In genomic region chr6:132414332-132414731, GRCh38 we compare ENCODE assay signal across 27 cellular contexts. TPM values are rescaled to one million over a fixed set of nuclear protein-coding genes. Genes with fewer than 3 reads are reported as not detected.
"Had no signal": no experiment of that assay in that cellular context is flagged by ENCODE, and none has a peak within 500 bp of the region (broad histone marks: within the 10 kb centered on the region; RNA-seq: fewer than 3 reads in every experiment).

No MANE protein-coding gene starts in this region.

- H3K36me3 ChIP-seq: Peyer's patch, SJCRH30 had no signal

- H3K4me2 ChIP-seq: KMS-11 had no signal

- H3K4me1 ChIP-seq: Peyer's patch, SJCRH30 had no signal

- H3K4me3 Mint-ChIP-seq: activated CD8-positive, alpha-beta T cell treated with anti-CD3 and anti-CD28 coated beads, Interleukin-2, amount 10 ng/mL, durations not matched to agents 7 days and 5 days; activated naive CD8-positive, alpha-beta T cell treated with anti-CD3 and anti-CD28 coated beads, Interleukin-2, amount 50 U/mL, for 24 hours; activated T-helper 1 cell treated with anti-CD3 and anti-CD28 coated beads, Interleukin-12 subunit alpha, Interleukin-12 subunit beta, Interleukin-2, Interleukin-4 antibody, amounts not matched to agents 30 ng/mL and 10 ng/mL and 1 ng/mL, durations not matched to agents 14 hours and 24 hours and 36 hours; brain; T-helper 1 cell treated with Interleukin-12 subunit alpha and Interleukin-12 subunit beta and Interleukin-4 antibody, amounts not matched to agents 30 μg/mL and 1 μg/mL, for 36 hours; WTC11 had no signal

- H3K27ac Mint-ChIP-seq: activated CD8-positive, alpha-beta T cell treated with anti-CD3 and anti-CD28 coated beads, Interleukin-2, amount 10 ng/mL, durations not matched to agents 7 days and 5 days; activated naive CD4-positive, alpha-beta T cell treated with anti-CD3 and anti-CD28 coated beads, Interleukin-2, amount 50 U/mL, for 72 hours; activated naive CD8-positive, alpha-beta T cell treated with anti-CD3 and anti-CD28 coated beads, Interleukin-2, amount 50 U/mL, for 24 hours; activated T-helper 1 cell treated with anti-CD3 and anti-CD28 coated beads, Interleukin-12 subunit alpha, Interleukin-12 subunit beta, Interleukin-2, Interleukin-4 antibody, amounts not matched to agents 30 ng/mL and 10 ng/mL and 1 ng/mL, durations not matched to agents 14 hours and 24 hours and 36 hours; brain; T-helper 1 cell treated with Interleukin-12 subunit alpha and Interleukin-12 subunit beta and Interleukin-4 antibody, amounts not matched to agents 30 μg/mL and 1 μg/mL, for 36 hours; WTC11 had no signal

- H3K9ac ChIP-seq: KMS-11 had no signal

- ATAC-seq: activated CD8-positive, alpha-beta T cell treated with anti-CD3 and anti-CD28 coated beads, Interleukin-2, amount 10 ng/mL, durations not matched to agents 7 days and 5 days; activated naive CD4-positive, alpha-beta T cell treated with anti-CD3 and anti-CD28 coated beads, Interleukin-2, amount 50 U/mL, for 72 hours; activated naive CD8-positive, alpha-beta T cell treated with anti-CD3 and anti-CD28 coated beads, Interleukin-2, amount 50 U/mL, for 24 hours; WTC11 had no signal

- DNase-seq: activated CD4-positive, alpha-beta T cell treated with anti-CD3 and anti-CD28 coated beads for 48 hours; activated CD4-positive, alpha-beta T cell treated with anti-CD3 and anti-CD28 coated beads, Interleukin-2, amount 50 U/mL, for 4 hours; activated CD4-positive, CD25-positive, alpha-beta regulatory T cell treated with anti-CD3 and anti-CD28 coated beads, Interleukin-2, amount 50 U/mL, for 72 hours; activated CD8-positive, alpha-beta memory T cell treated with anti-CD3 and anti-CD28 coated beads, Interleukin-2, amount 50 U/mL, for 48 hours; activated CD8-positive, alpha-beta T cell treated with anti-CD3 and anti-CD28 coated beads, Interleukin-2, amount 10 ng/mL, durations not matched to agents 7 days and 5 days; activated effector memory CD4-positive, alpha-beta T cell treated with Interleukin-2 at 50 U/mL for 16 hours; activated naive CD4-positive, alpha-beta T cell treated with Interleukin-2 at 50 U/mL for 16 hours; activated naive CD8-positive, alpha-beta T cell treated with anti-CD3 and anti-CD28 coated beads, Interleukin-2, amount 50 U/mL, for 24 hours; activated T-cell treated with anti-CD3 and anti-CD28 coated beads, Interleukin-2, amount 50 U/mL, for 1 hour; amygdala; NCI-H1092; NCI-H1930; NCI-H345; NCI-H510A; NCI-H526 treated with DMSO at 0.1 percent for 48 hours; NCI-H82; OCI-M1; Peyer's patch; Right ventricle myocardium superior; SJCRH30 had no signal

- H3K27me3 ChIP-seq: Peyer's patch, SJCRH30 had no signal

- H3K4me3 ChIP-seq: Peyer's patch, SJCRH30 had no signal

- H3K9me3 Mint-ChIP-seq: activated naive CD4-positive, alpha-beta T cell treated with anti-CD3 and anti-CD28 coated beads, Interleukin-2, amount 50 U/mL, for 72 hours; activated T-helper 1 cell treated with anti-CD3 and anti-CD28 coated beads, Interleukin-12 subunit alpha, Interleukin-12 subunit beta, Interleukin-2, Interleukin-4 antibody, amounts not matched to agents 30 ng/mL and 10 ng/mL and 1 ng/mL, durations not matched to agents 14 hours and 24 hours and 36 hours had no signal

- H3K4me1 Mint-ChIP-seq: activated naive CD8-positive, alpha-beta T cell treated with anti-CD3 and anti-CD28 coated beads, Interleukin-2, amount 50 U/mL, for 24 hours; WTC11 had no signal

- H3K27ac ChIP-seq: KMS-11, Peyer's patch, RWPE1, SJCRH30 had no signal

- H3K36me3 Mint-ChIP-seq: activated naive CD4-positive, alpha-beta T cell treated with anti-CD3 and anti-CD28 coated beads, Interleukin-2, amount 50 U/mL, for 72 hours had no signal

- H3K9me3 ChIP-seq: Peyer's patch, SJCRH30 had no signal

RNA-seq across cellular contexts. Expression of gene MOXD1, which starts 13.1 kb away (rescaled TPM):
- total RNA-seq: activated CD8-positive, alpha-beta T cell treated with anti-CD3 and anti-CD28 coated beads, Interleukin-2, amount 10 ng/mL, durations not matched to agents 7 days and 5 days had no signal
